Comparison of ENCODE assay signal across 13 cellular contexts in the genomic region with DNA sequence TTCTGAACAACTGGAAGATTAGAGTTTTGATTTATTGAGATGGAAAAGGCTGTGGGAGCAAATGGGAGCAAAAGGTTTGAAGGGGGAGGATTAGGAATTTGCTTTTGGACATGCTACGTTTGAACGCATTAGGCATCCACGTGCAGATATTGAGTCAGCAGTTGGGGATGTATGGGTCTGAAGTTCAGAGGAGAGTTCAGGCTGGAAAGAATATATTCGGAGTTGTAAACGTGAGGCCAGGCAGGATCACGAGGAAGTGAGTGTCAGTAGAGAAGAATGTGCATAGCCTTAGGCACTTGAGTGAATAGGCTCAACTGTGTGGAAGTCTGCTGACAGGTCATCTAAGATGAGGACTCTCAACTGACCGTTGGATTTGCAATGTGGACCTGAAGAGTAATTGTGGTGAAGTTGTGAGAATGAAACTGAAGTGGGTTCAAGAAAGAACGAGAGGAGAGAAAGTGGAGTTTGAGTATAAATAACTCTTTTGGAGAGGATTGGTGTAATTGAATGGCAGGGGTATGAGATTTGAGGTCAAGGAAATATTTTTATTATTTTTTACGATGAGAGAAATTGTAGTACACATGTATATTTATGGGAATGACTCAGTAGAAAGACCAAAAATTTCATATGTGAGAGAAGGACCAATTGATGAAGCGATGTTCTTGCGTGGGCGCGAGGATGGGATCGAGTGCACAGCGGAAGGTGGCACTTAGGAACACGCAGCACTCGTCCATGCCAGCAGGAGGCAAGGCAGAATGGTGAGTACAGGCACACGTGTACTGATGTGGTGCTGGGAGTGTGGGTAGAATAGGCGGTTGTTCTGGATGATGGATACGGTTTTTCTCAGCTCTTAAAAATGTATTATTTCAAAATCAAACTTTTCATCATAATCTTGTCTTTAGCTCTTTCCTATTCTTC. TPM values are rescaled to one million over a fixed set of nuclear protein-coding genes. Genes with fewer than 3 reads are reported as not detected.
DNase-seq lines count a peak whose midpoint lies in the region.
"Had no signal": no experiment of that assay in that cellular context is flagged by ENCODE, and none has a peak within 500 bp of the region (broad histone marks: within the 10 kb centered on the region; RNA-seq: fewer than 3 reads in every experiment).

No MANE protein-coding gene starts in this region.

- peaks cover 7% of the 10 kb centered on the region for H3K4me1 ChIP-seq in adipocyte (ENCODE audit: control insufficient read depth, insufficient read depth, low read length)
- H3K4me1 ChIP-seq: psoas muscle had no signal

- H3K36me3 ChIP-seq in adipocyte (ENCODE audit: control insufficient read depth, insufficient read depth, low read length, severe bottlenecking): no peaks in the 10 kb centered on the region
- H3K36me3 ChIP-seq: BLaER1 had no signal

- DNase-seq in A172 (ENCODE audit: low spot score): peak; percentile 83
- DNase-seq in H4 (ENCODE audit: low spot score): peak; percentile 37
- peak; percentile 82 for DNase-seq in adipocyte (ENCODE audit: low read depth)
- peak; percentile 43 for DNase-seq in glomerular visceral epithelial cell (ENCODE audit: extremely low spot score)
- no peak for DNase-seq in NCI-H1048 (lab: John Stamatoyannopoulos, UW)
- no peak for DNase-seq in substantia nigra (lab: John Stamatoyannopoulos, UW)
- DNase-seq in cerebellum (ENCODE audit: low spot score): no peak
- DNase-seq in GOT3 (lab: John Stamatoyannopoulos, UW): no peak
- DNase-seq: activated T-cell treated with anti-CD3 and anti-CD28 coated beads for 4 hours, NCI-H510A, psoas muscle had no signal

- H3K27ac ChIP-seq in substantia nigra (ENCODE audit: low read depth, low read length, poor library complexity, severe bottlenecking): no peak overlapping the region
- H3K27ac ChIP-seq: BLaER1, psoas muscle had no signal

- no peaks in the 10 kb centered on the region for H3K9me3 ChIP-seq in adipocyte (ENCODE audit: control insufficient read depth, low read length)
- H3K9me3 ChIP-seq: BLaER1, psoas muscle had no signal

- H3K27me3 ChIP-seq in adipocyte (replicated peaks; ENCODE audit: control insufficient read depth, insufficient read depth, low read length): no peaks in the 10 kb centered on the region
- H3K27me3 ChIP-seq: BLaER1 had no signal

- H3K4me3 ChIP-seq in adipocyte (ENCODE audit: low read length): no peak overlapping the region
- H3K4me3 ChIP-seq: BLaER1, K562, psoas muscle had no signal

- H3K9ac ChIP-seq in adipocyte (ENCODE audit: low read length): no peak overlapping the region
- H3K9ac ChIP-seq: BLaER1 had no signal

RNA-seq across cellular contexts. Expression of a gene that starts 40.5 kb away (rescaled TPM):
- total RNA-seq in A172 (2014; rRNA removed; shearing (Covaris generic)): 16.4 and 27.8 TPM in 2 replicates
- 38.3 and 48.5 TPM in 2 replicates for total RNA-seq in H4 (2014; rRNA removed; shearing (Covaris generic))
- total RNA-seq in cerebellum: 13.6 TPM

Comparison
In these comparisons a context has a peak if more than half of its experiments do, and no peak if none do; other contexts are left out.
1. DNase-seq: peak in A172 (single experiment), H4 (single experiment), adipocyte (single experiment) and glomerular visceral epithelial cell (single experiment); none in NCI-H1048 (single experiment), substantia nigra (0 of 49), cerebellum (single experiment) and GOT3 (single experiment).